In genomic region chr10:79159785-79160184, GRCh38 we compare ENCODE assay signal across 12 cellular contexts.
DNase-seq lines count a peak whose midpoint lies in the region; ATAC-seq and TF ChIP-seq lines count a peak whose summit lies in the region.
"Had no signal": no experiment of that assay in that cellular context is flagged by ENCODE, and none has a peak within 500 bp of the region (broad histone marks: within the 10 kb centered on the region; RNA-seq: fewer than 3 reads in every experiment).

No MANE protein-coding gene starts in this region.

- H3K27me3 ChIP-seq in endodermal cell (ENCODE audit: control insufficient read depth, insufficient read depth, low read length, poor library complexity, severe bottlenecking) (no peaks in the 10 kb centered on the region), lung (ENCODE audit: control insufficient read depth, insufficient read depth) (no peaks in the 10 kb centered on the region), thoracic aorta (replicated peaks; ENCODE audit: insufficient read depth) (no peaks in the 10 kb centered on the region)
- no peaks in the 10 kb centered on the region for H3K27me3 ChIP-seq in CD4-positive, alpha-beta T cell (ENCODE audit: control insufficient read depth, insufficient read depth, low read length)

- ATAC-seq in lung (ENCODE audit: insufficient read depth, low FRiP score) (no peak), thoracic aorta (ENCODE audit: insufficient number of reproducible peaks, low FRiP score, low read depth) (peak; percentile 26)
- no peak for ATAC-seq in CD4-positive, alpha-beta T cell (ENCODE audit: poor library complexity)

- WGBS in endodermal cell (ENCODE audit: insufficient coverage in 1 of 2, insufficient read length in 1 of 2), 2 experiments = 87 to 93% methylated on average over 12 to 15 of the region's 15 CpGs
- WGBS in lung, 2 donors = 66 to 80% methylated on average over 15 of the region's 15 CpGs

- POLR2A ChIA-PET in CD4-positive, alpha-beta T cell (lab: Charles Lee) = no interaction called here

- H3K4me1 ChIP-seq in endodermal cell (ENCODE audit: control insufficient read depth, insufficient read depth, low read length) (peaks cover 35% of the 10 kb centered on the region), lung (ENCODE audit: control insufficient read depth in 2 of 2, insufficient read depth in 2 of 2, low read length in 2 of 2) (peaks cover 29 to 59% of the 10 kb centered on the region in 2 donors), thoracic aorta (ENCODE audit: control insufficient read depth in 1 of 2, low read depth in 2 of 2) (peaks cover 57 to 85% of the 10 kb centered on the region in 2 donors)

- H3K4me3 ChIP-seq in endodermal cell (ENCODE audit: low read length) (no peak overlapping the region), lung (no peak overlapping the region), thoracic aorta (peak overlapping the region; percentile 34)

- H3K36me3 Mint-ChIP-seq in endodermal cell (ENCODE audit: low read depth) = peaks cover 7% of the 10 kb centered on the region
- H3K36me3 Mint-ChIP-seq in CD4-positive, alpha-beta T cell (ENCODE audit: low read depth) = no peaks in the 10 kb centered on the region
- H3K36me3 Mint-ChIP-seq: naive B cell had no signal

- peak; percentile 36 for DNase-seq in NCI-H2227 (lab: John Stamatoyannopoulos, UW; ENCODE audit: unreplicated experiment)
- DNase-seq in endodermal cell = no peak
- DNase-seq in lung (ENCODE audit: low spot score) = no peak
- peak; percentile 47 for DNase-seq in thoracic aorta (ENCODE audit: low spot score)
- no peak for DNase-seq in CD4-positive, alpha-beta T cell
- DNase-seq in KBM-7 = no peak
- DNase-seq in iPS-NIHi11 (ENCODE audit: low spot score) = no peak
- DNase-seq in MV-4-11 (lab: John Stamatoyannopoulos, UW) = no peak
- DNase-seq: effector CD8-positive, alpha-beta T cell; GF-D8; naive B cell; SIG-M5 had no signal

- H3K27ac ChIP-seq in endodermal cell (ENCODE audit: low read depth, low read length) (peak overlapping the region; percentile 71), lung (ENCODE audit: low read depth in 1 of 2, low read length in 1 of 2) (peak overlapping the region; percentile 75 to 84), thoracic aorta (peak overlapping the region; percentile 91 to 97)
- no peak overlapping the region for H3K27ac ChIP-seq in CD4-positive, alpha-beta T cell (ENCODE audit: low read depth, low read length)

- in situ Hi-C loops in KBM-7 (cut with MboI; ENCODE audit: low pct_unique_long_range_greater_than_20kb, low sequenced_read_pairs) = no loop called here

- H3K9me3 ChIP-seq in endodermal cell (ENCODE audit: control insufficient read depth, low read length) (no peaks in the 10 kb centered on the region), lung (ENCODE audit: control insufficient read depth in 2 of 2, insufficient read depth in 1 of 2, low read length in 1 of 2) (no peaks in the 10 kb centered on the region), thoracic aorta (no peaks in the 10 kb centered on the region)
- H3K9me3 ChIP-seq in CD4-positive, alpha-beta T cell (ENCODE audit: control insufficient read depth, low read length) = no peaks in the 10 kb centered on the region

- H3K9me3 Mint-ChIP-seq in endodermal cell = no peaks in the 10 kb centered on the region
- no peaks in the 10 kb centered on the region for H3K9me3 Mint-ChIP-seq in CD4-positive, alpha-beta T cell
- H3K9me3 Mint-ChIP-seq: naive B cell had no signal

- H3K4me1 Mint-ChIP-seq in endodermal cell = peaks cover 47% of the 10 kb centered on the region
- peaks cover 4% of the 10 kb centered on the region for H3K4me1 Mint-ChIP-seq in CD4-positive, alpha-beta T cell (ENCODE audit: low read depth)

- intact Hi-C loops in CD4-positive, alpha-beta T cell (cut with DNase I, micrococcal nuclease) = no loop called here

- no peak overlapping the region for H3K9ac ChIP-seq in endodermal cell (ENCODE audit: extremely low read depth, low read length, poor library complexity, severe bottlenecking)

- TF ChIP-seq CTCF in endodermal cell (conservative IDR thresholded peaks at IDR 0.05) (no peak), lung (IDR thresholded peaks at IDR 0.05; ENCODE audit: control extremely low read depth, extremely low read depth) (no peak), thoracic aorta (IDR thresholded peaks at IDR 0.05) (no peak)
- no peak for TF ChIP-seq CTCF in CD4-positive, alpha-beta T cell (IDR thresholded peaks at IDR 0.05)

- H3K36me3 ChIP-seq in endodermal cell (ENCODE audit: control insufficient read depth, insufficient read depth, low read length) (peaks cover 27% of the 10 kb centered on the region), lung (ENCODE audit: control insufficient read depth in 2 of 2, insufficient read depth in 2 of 2, low read length in 2 of 2) (peaks cover 0 to 13% of the 10 kb centered on the region in 2 donors), thoracic aorta (peaks cover 5% of the 10 kb centered on the region)

- no peaks in the 10 kb centered on the region for H3K27me3 Mint-ChIP-seq in endodermal cell (ENCODE audit: insufficient read depth)
- no peaks in the 10 kb centered on the region for H3K27me3 Mint-ChIP-seq in CD4-positive, alpha-beta T cell
- H3K27me3 Mint-ChIP-seq: naive B cell had no signal

- CTCF ChIA-PET in CD4-positive, alpha-beta T cell (lab: Charles Lee) = no interaction called here

- H3K27ac Mint-ChIP-seq in endodermal cell = peak overlapping the region; percentile 99
- no peak overlapping the region for H3K27ac Mint-ChIP-seq in CD4-positive, alpha-beta T cell
- H3K27ac Mint-ChIP-seq: naive B cell had no signal

- no peak overlapping the region for H3K4me3 Mint-ChIP-seq in endodermal cell
- H3K4me3 Mint-ChIP-seq in CD4-positive, alpha-beta T cell = no peak overlapping the region
- H3K4me3 Mint-ChIP-seq: naive B cell had no signal

Comparison
In these comparisons a context has a peak if more than half of its experiments do, and no peak if none do; other contexts are left out.
1. DNase-seq: peak in NCI-H2227 (single experiment) and thoracic aorta (single experiment); none in endodermal cell (single experiment), lung (single experiment), CD4-positive, alpha-beta T cell (0 of 10), KBM-7 (single experiment), iPS-NIHi11 (single experiment) and MV-4-11 (single experiment).